ENCODE assay signal across 19 cellular contexts in genomic region chr3:188316723-188317070, GRCh38.
DNase-seq lines count a peak whose midpoint lies in the region; ATAC-seq and TF ChIP-seq lines count a peak whose summit lies in the region.
"Had no signal": no experiment of that assay in that cellular context is flagged by ENCODE, and none has a peak within 500 bp of the region (broad histone marks: within the 10 kb centered on the region; RNA-seq: fewer than 3 reads in every experiment).

No MANE protein-coding gene starts in this region.

- no peaks in the 10 kb centered on the region for H3K9me3 Mint-ChIP-seq in HFFc6
- no peaks in the 10 kb centered on the region for H3K9me3 Mint-ChIP-seq in endodermal cell
- no peaks in the 10 kb centered on the region for H3K9me3 Mint-ChIP-seq in nephron progenitor cell
- H3K9me3 Mint-ChIP-seq: activated CD4-positive, alpha-beta memory T cell treated with anti-CD3 and anti-CD28 coated beads for 36 hours; activated T-helper 2 cell treated with anti-CD3 and anti-CD28 coated beads, Interferon-gamma antibody, Interleukin-2, Interleukin-4, amounts not matched to agents 10 μg/mL and 5 μg/mL and 100 μg/mL, durations not matched to agents 14 hours and 24 hours and 36 hours had no signal

- intact Hi-C loops in uterus (cut with DNase I; ENCODE audit: low total_unique reads), result no loop called here

- H3K4me3 ChIP-seq in AG10803 (ENCODE audit: low read length) (no peak overlapping the region), endodermal cell (ENCODE audit: low read length) (no peak overlapping the region), uterus (no peak overlapping the region)
- H3K4me3 ChIP-seq: thoracic aorta had no signal

- no peaks in the 10 kb centered on the region for H3K9me3 ChIP-seq in endodermal cell (ENCODE audit: control insufficient read depth, low read length)
- no peaks in the 10 kb centered on the region for H3K9me3 ChIP-seq in uterus
- H3K9me3 ChIP-seq: thoracic aorta had no signal

- TF ChIP-seq CTCF in AG10803 (conservative IDR thresholded peaks at IDR 0.05; ENCODE audit: low read length) (no peak), HFFc6 (IDR thresholded peaks at IDR 0.05) (no peak), endodermal cell (conservative IDR thresholded peaks at IDR 0.05) (no peak), nephron progenitor cell (IDR thresholded peaks at IDR 0.05) (no peak), uterus (IDR thresholded peaks at IDR 0.05) (no peak)

- 95 to 96% methylated on average over 2 to 3 of the region's 3 CpGs for WGBS in endodermal cell (ENCODE audit: insufficient coverage in 1 of 2, insufficient read length in 1 of 2), 2 experiments

- no peaks in the 10 kb centered on the region for H3K36me3 Mint-ChIP-seq in HFFc6 (ENCODE audit: low read depth)
- peaks cover 5% of the 10 kb centered on the region for H3K36me3 Mint-ChIP-seq in endodermal cell (ENCODE audit: low read depth)
- peaks cover 28% of the 10 kb centered on the region for H3K36me3 Mint-ChIP-seq in nephron progenitor cell (ENCODE audit: low read depth)

- DNase-seq in AG10803 (ENCODE audit: low read depth) (peak; percentile 65), HFFc6 (peak; percentile 18), endodermal cell (no peak), nephron progenitor cell (no peak), uterus (no peak), GOT3 (lab: John Stamatoyannopoulos, UW) (no peak), activated gamma-delta T cell treated with Interleukin-2 at 50 U/mL for 16 hours (no peak)
- DNase-seq: activated CD4-positive, alpha-beta memory T cell treated with anti-CD3 and anti-CD28 coated beads for 36 hours; anterior cingulate cortex; Calu3; cortex of kidney; NCI-H2029; NCI-H526 treated with DMSO at 0.1 percent for 48 hours; retina; stimulated activated CD4-positive, alpha-beta T cell treated with anti-CD3 and anti-CD28 coated beads, Interleukin-2, amount 100 ng/mL, for 24 hours had no signal

- no peak for ATAC-seq in HG03159 (IDR thresholded peaks at IDR 0.05; ENCODE audit: unreplicated experiment)

- H3K27ac ChIP-seq in endodermal cell (ENCODE audit: low read depth, low read length) (no peak overlapping the region), uterus (peak overlapping the region in 1 of 2 donors; percentile 30)

- H3K4me1 ChIP-seq in endodermal cell (ENCODE audit: control insufficient read depth, insufficient read depth, low read length) (no peaks in the 10 kb centered on the region), uterus (peaks cover 0 to 7% of the 10 kb centered on the region in 2 donors)

- peaks cover 56% of the 10 kb centered on the region for H3K4me1 Mint-ChIP-seq in HFFc6 (ENCODE audit: low read depth)
- no peaks in the 10 kb centered on the region for H3K4me1 Mint-ChIP-seq in endodermal cell
- no peaks in the 10 kb centered on the region for H3K4me1 Mint-ChIP-seq in nephron progenitor cell

- no peak overlapping the region for H3K4me3 Mint-ChIP-seq in HFFc6
- H3K4me3 Mint-ChIP-seq in endodermal cell, result no peak overlapping the region
- H3K4me3 Mint-ChIP-seq in nephron progenitor cell, result no peak overlapping the region
- H3K4me3 Mint-ChIP-seq: activated CD4-positive, alpha-beta memory T cell treated with anti-CD3 and anti-CD28 coated beads for 36 hours; neural crest cell had no signal

- H3K27me3 ChIP-seq in endodermal cell (ENCODE audit: control insufficient read depth, insufficient read depth, low read length, poor library complexity, severe bottlenecking), result no peaks in the 10 kb centered on the region
- no peaks in the 10 kb centered on the region for H3K27me3 ChIP-seq in uterus

- H3K27ac Mint-ChIP-seq in HFFc6, result peak overlapping the region; percentile 52
- H3K27ac Mint-ChIP-seq in endodermal cell, result peak overlapping the region; percentile 63
- peak overlapping the region; percentile 68 for H3K27ac Mint-ChIP-seq in nephron progenitor cell
- H3K27ac Mint-ChIP-seq: activated CD4-positive, alpha-beta memory T cell treated with anti-CD3 and anti-CD28 coated beads for 36 hours; activated T-helper 2 cell treated with anti-CD3 and anti-CD28 coated beads, Interferon-gamma antibody, Interleukin-2, Interleukin-4, amounts not matched to agents 10 μg/mL and 5 μg/mL and 100 μg/mL, durations not matched to agents 14 hours and 24 hours and 36 hours had no signal

- H3K9ac ChIP-seq in endodermal cell (ENCODE audit: extremely low read depth, low read length, poor library complexity, severe bottlenecking), result no peak overlapping the region

- H3K36me3 ChIP-seq in endodermal cell (ENCODE audit: control insufficient read depth, insufficient read depth, low read length) (peaks cover 3% of the 10 kb centered on the region), uterus (no peaks in the 10 kb centered on the region)
- H3K36me3 ChIP-seq: thoracic aorta had no signal

- H3K27me3 Mint-ChIP-seq in HFFc6 (ENCODE audit: insufficient read depth) (no peaks in the 10 kb centered on the region), endodermal cell (ENCODE audit: insufficient read depth) (no peaks in the 10 kb centered on the region), nephron progenitor cell (ENCODE audit: low read depth, poor library complexity) (no peaks in the 10 kb centered on the region)
- H3K27me3 Mint-ChIP-seq: activated CD4-positive, alpha-beta memory T cell treated with anti-CD3 and anti-CD28 coated beads for 36 hours had no signal

- TF ChIP-seq POLR2A in uterus (IDR thresholded peaks at IDR 0.05), result no peak

Comparison
In these comparisons a context has a peak if more than half of its experiments do, and no peak if none do; other contexts are left out.
1. DNase-seq: peak in AG10803 (single experiment) and HFFc6 (single experiment); none in endodermal cell (single experiment), nephron progenitor cell (single experiment), uterus (0 of 2), GOT3 (single experiment) and activated gamma-delta T cell treated with Interleukin-2 at 50 U/mL for 16 hours (single experiment).
2. Peak in every context shown above with its lines, with median percentiles within 50 percentile points of each other: H3K27ac Mint-ChIP-seq.